ENCODE assay signal across 34 cellular contexts in genomic region chr5:57855831-57856230, GRCh38.
"Had no signal": no experiment of that assay in that cellular context is flagged by ENCODE, and none has a peak within 500 bp of the region (broad histone marks: within the 10 kb centered on the region; RNA-seq: fewer than 3 reads in every experiment).

No MANE protein-coding gene starts in this region.

- H3K36me3 ChIP-seq: ascending aorta, SJCRH30, WERI-Rb-1 had no signal

- H3K27ac ChIP-seq: ascending aorta, PC-9, RWPE1, SK-N-MC, WERI-Rb-1 had no signal

- DNase-seq: activated CD4-positive, alpha-beta T cell treated with anti-CD3 and anti-CD28 coated beads for 1 hour; activated CD4-positive, alpha-beta T cell treated with anti-CD3 and anti-CD28 coated beads, Interleukin-2, amount 10 ng/mL, durations not matched to agents 24 days and 14 days; activated CD4-positive, alpha-beta T cell treated with anti-CD3 and anti-CD28 coated beads, Interleukin-2, amount 50 U/mL, for 4 hours; activated CD4-positive, CD25-positive, alpha-beta regulatory T cell; activated CD8-positive, alpha-beta T cell treated with anti-CD3 and anti-CD28 coated beads for 36 hours; activated effector memory CD4-positive, alpha-beta T cell treated with anti-CD3 and anti-CD28 coated beads, Interleukin-2, amount 50 U/mL, for 16 hours; activated naive CD4-positive, alpha-beta T cell; activated naive CD8-positive, alpha-beta T cell treated with anti-CD3 and anti-CD28 coated beads, Interleukin-2, amount 10 ng/mL, durations not matched to agents 7 days and 5 days; activated T-cell treated with anti-CD3 and anti-CD28 coated beads, Interleukin-2, amount 50 U/mL, for 1 hour; activated T-cell treated with anti-CD3 and anti-CD28 coated beads, Interleukin-2, amount 50 U/mL, for 72 hours; amygdala; caudate nucleus; cerebellar nuclear complex; Kasumi-1; KG1; NCI-H1092 treated with DMSO at 0.1 percent for 48 hours; NCI-H1417; NCI-H146; NCI-H187; NCI-H2029 treated with DMSO at 0.1 percent for 48 hours; NCI-H2107; NCI-H226; NCI-H446 treated with DMSO at 0.1 percent for 48 hours; NCI-H524; PC-9; Right ventricle myocardium superior; SJCRH30; T1000; WERI-Rb-1 had no signal

- H3K4me3 ChIP-seq: ascending aorta, PC-9, SJCRH30, SK-N-MC had no signal

- H3K4me1 ChIP-seq: ascending aorta had no signal

- H3K4me2 ChIP-seq: PC-9 had no signal

- H2AFZ ChIP-seq: PC-9 had no signal

- ATAC-seq: activated CD8-positive, alpha-beta T cell treated with anti-CD3 and anti-CD28 coated beads for 36 hours; activated T-cell treated with anti-CD3 and anti-CD28 coated beads, Interleukin-2, amount 50 U/mL, for 72 hours; activated T-helper 17 cell treated with anti-CD3 and anti-CD28 coated beads, Interleukin-2, amount 50 U/mL, for 72 hours had no signal

- H3K27me3 ChIP-seq: ascending aorta, SJCRH30 had no signal

- H3K9me3 ChIP-seq: ascending aorta, SJCRH30 had no signal

- FAIRE-seq: RCC 7860 had no signal
